Comparison of ENCODE assay signal across 11 cellular contexts in the genomic region with DNA sequence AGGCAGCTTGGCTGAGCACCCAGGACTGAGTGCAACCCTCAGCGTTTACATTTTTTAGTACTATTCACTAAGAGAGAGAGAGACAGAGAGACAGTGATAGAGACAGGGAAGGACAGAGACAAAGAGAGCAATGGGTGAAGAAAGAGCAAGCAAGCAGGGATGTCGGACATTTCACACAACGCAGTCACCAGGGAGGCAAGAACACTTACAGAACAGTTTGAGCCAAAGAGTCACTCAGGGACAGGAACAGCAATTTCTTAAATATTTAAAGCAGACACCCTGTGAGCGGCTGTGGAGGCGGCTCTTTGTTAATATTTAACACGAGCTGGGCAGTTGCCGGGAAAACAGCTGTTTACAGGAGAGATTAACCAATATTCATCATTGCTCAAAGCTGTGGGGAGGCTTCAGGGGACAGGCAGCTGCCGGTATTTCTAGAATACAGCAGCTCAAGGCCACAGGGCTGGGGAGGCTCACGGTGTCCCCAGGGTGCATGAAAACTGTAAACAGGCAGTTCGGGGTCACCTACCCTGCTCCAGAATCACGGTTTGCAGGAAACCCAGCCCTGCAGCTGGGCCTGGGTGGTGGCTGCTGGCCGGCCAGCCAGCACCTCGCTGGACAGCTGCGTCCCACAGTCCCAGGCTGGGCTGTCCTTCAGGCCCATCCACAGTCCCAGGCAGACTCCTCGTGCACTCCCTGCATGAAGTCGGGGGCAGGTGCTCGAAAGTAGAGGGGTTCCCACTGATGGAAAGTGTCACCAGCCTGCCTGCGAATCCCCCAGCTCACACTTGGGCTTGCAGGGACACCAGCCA. TPM values are rescaled to one million over a fixed set of nuclear protein-coding genes. Genes with fewer than 3 reads are reported as not detected.
DNase-seq lines count a peak whose midpoint lies in the region; ATAC-seq and TF ChIP-seq lines count a peak whose summit lies in the region.
"Had no signal": no experiment of that assay in that cellular context is flagged by ENCODE, and none has a peak within 500 bp of the region (broad histone marks: within the 10 kb centered on the region; RNA-seq: fewer than 3 reads in every experiment).

No MANE protein-coding gene starts in this region.

- no peaks in the 10 kb centered on the region for H3K36me3 ChIP-seq in A673 (ENCODE audit: insufficient read depth, low read length, poor library complexity, severe bottlenecking)
- H3K36me3 ChIP-seq in CD8-positive, alpha-beta T cell (ENCODE audit: insufficient read depth, low read length) = no peaks in the 10 kb centered on the region
- H3K36me3 ChIP-seq: prostate gland had no signal

- H3K4me3 ChIP-seq in AG10803 (ENCODE audit: low read length) = no peak overlapping the region
- H3K4me3 ChIP-seq in A673 (ENCODE audit: low read depth, low read length, poor library complexity, severe bottlenecking) = no peak overlapping the region
- H3K4me3 ChIP-seq in CD8-positive, alpha-beta T cell (ENCODE audit: low read depth, low read length) = no peak overlapping the region
- H3K4me3 ChIP-seq: PC-9, prostate gland had no signal

- H3K36me3 Mint-ChIP-seq in nephron (ENCODE audit: low read depth) = no peaks in the 10 kb centered on the region
- no peaks in the 10 kb centered on the region for H3K36me3 Mint-ChIP-seq in CD8-positive, alpha-beta T cell

- CTCF ChIA-PET in A673 (lab: Charles Lee) = no interaction called here
- CTCF ChIA-PET in CD8-positive, alpha-beta T cell (lab: Charles Lee) = no interaction called here

- peaks cover 2% of the 10 kb centered on the region for H3K9me3 Mint-ChIP-seq in nephron
- H3K9me3 Mint-ChIP-seq in CD8-positive, alpha-beta T cell = no peaks in the 10 kb centered on the region
- H3K9me3 Mint-ChIP-seq: activated CD4-positive, alpha-beta T cell treated with anti-CD3 and anti-CD28 coated beads, Interleukin-2, amount 10 ng/mL, durations not matched to agents 7 days and 5 days had no signal

- intact Hi-C loops in A673 (cut with micrococcal nuclease; ENCODE audit: unreplicated experiment) = no loop called here
- intact Hi-C loops in CD8-positive, alpha-beta T cell (cut with DNase I, micrococcal nuclease) = no loop called here

- H3K27me3 ChIP-seq in A673 (replicated peaks; ENCODE audit: insufficient read depth, low read depth, low read length, poor library complexity) = no peaks in the 10 kb centered on the region
- H3K27me3 ChIP-seq in CD8-positive, alpha-beta T cell (ENCODE audit: insufficient read depth, low read length) = no peaks in the 10 kb centered on the region

- TF ChIP-seq CTCF in AG10803 (conservative IDR thresholded peaks at IDR 0.05; ENCODE audit: low read length) = no peak
- TF ChIP-seq CTCF in nephron (IDR thresholded peaks at IDR 0.05; ENCODE audit: unreplicated experiment in 3 of 3) = no peak
- no peak for TF ChIP-seq CTCF in A673 (conservative IDR thresholded peaks at IDR 0.05; ENCODE audit: low read depth, low read length)
- TF ChIP-seq CTCF in CD8-positive, alpha-beta T cell (IDR thresholded peaks at IDR 0.05) = no peak

- H3K4me3 Mint-ChIP-seq in nephron = no peak overlapping the region
- no peak overlapping the region for H3K4me3 Mint-ChIP-seq in CD8-positive, alpha-beta T cell
- H3K4me3 Mint-ChIP-seq: activated CD4-positive, alpha-beta T cell treated with anti-CD3 and anti-CD28 coated beads, Interleukin-2, amount 10 ng/mL, durations not matched to agents 7 days and 5 days had no signal

- peak overlapping the region; percentile 33 to 66 (median 53) for H3K27ac Mint-ChIP-seq in nephron
- H3K27ac Mint-ChIP-seq in CD8-positive, alpha-beta T cell = no peak overlapping the region
- H3K27ac Mint-ChIP-seq: activated CD4-positive, alpha-beta T cell treated with anti-CD3 and anti-CD28 coated beads, Interleukin-2, amount 10 ng/mL, durations not matched to agents 7 days and 5 days had no signal

- ATAC-seq in HG03095 (IDR thresholded peaks at IDR 0.05; ENCODE audit: unreplicated experiment) = peak; percentile 82
- no peak for ATAC-seq in CD8-positive, alpha-beta T cell

- peaks cover 4% of the 10 kb centered on the region for H3K27me3 Mint-ChIP-seq in nephron (ENCODE audit: low read depth)
- H3K27me3 Mint-ChIP-seq in CD8-positive, alpha-beta T cell (ENCODE audit: low read depth) = peaks cover 18% of the 10 kb centered on the region

- no TSS peak for BruUV-seq in A673 (replicated peaks; lab: Mats Ljungman, UMichigan)

- no peaks in the 10 kb centered on the region for H3K9me3 ChIP-seq in A673 (ENCODE audit: low read depth, low read length, poor library complexity, severe bottlenecking)
- H3K9me3 ChIP-seq in CD8-positive, alpha-beta T cell (ENCODE audit: low read length) = no peaks in the 10 kb centered on the region
- H3K9me3 ChIP-seq: prostate gland had no signal

- H3K4me1 ChIP-seq in A673 (ENCODE audit: insufficient read depth, low read length, poor library complexity, severe bottlenecking) = peaks cover 6% of the 10 kb centered on the region
- H3K4me1 ChIP-seq in CD8-positive, alpha-beta T cell (ENCODE audit: insufficient read depth, low read length) = no peaks in the 10 kb centered on the region

- H3K27ac ChIP-seq in A673 (ENCODE audit: low read depth, low read length, poor library complexity, severe bottlenecking) = no peak overlapping the region
- H3K27ac ChIP-seq in CD8-positive, alpha-beta T cell (ENCODE audit: low read depth, low read length) = no peak overlapping the region
- H3K27ac ChIP-seq: PC-9, prostate gland had no signal

- H3K4me1 Mint-ChIP-seq in nephron = peaks cover 14% of the 10 kb centered on the region
- H3K4me1 Mint-ChIP-seq in CD8-positive, alpha-beta T cell (ENCODE audit: low read depth) = no peaks in the 10 kb centered on the region
- H3K4me1 Mint-ChIP-seq: activated CD4-positive, alpha-beta T cell treated with anti-CD3 and anti-CD28 coated beads, Interleukin-2, amount 10 ng/mL, durations not matched to agents 7 days and 5 days had no signal

- DNase-seq in AG10803 (ENCODE audit: low read depth) (peak; percentile 1), fibroblast of gingiva (ENCODE audit: low read depth) (peak; percentile 27), A673 (ENCODE audit: low spot score) (no peak), AG08395 (ENCODE audit: low spot score) (no peak), NCI-H1694 treated with DMSO at 0.1 percent for 48 hours (lab: John Stamatoyannopoulos, UW) (no peak)
- DNase-seq in CD8-positive, alpha-beta T cell = no peak
- DNase-seq: activated CD4-positive, alpha-beta T cell treated with anti-CD3 and anti-CD28 coated beads, Interleukin-2, amount 10 ng/mL, durations not matched to agents 7 days and 5 days; PC-9 had no signal

- POLR2A ChIA-PET in A673 (lab: Charles Lee; ENCODE audit: low non-redundant PET) = no interaction called here
- POLR2A ChIA-PET in CD8-positive, alpha-beta T cell (lab: Charles Lee) = no interaction called here

RNA-seq across cellular contexts. Expression of a gene that starts 38.8 kb away (rescaled TPM):
- total RNA-seq in A673 (2021) = 2.6 and 4.3 TPM in 2 replicates
- 1 to 10 TPM in 1 of 2 experiments, under 1 TPM in 1; 0.84 to 2.6 TPM for total RNA-seq in CD8-positive, alpha-beta T cell

Comparison
In these comparisons a context has a peak if more than half of its experiments do, and no peak if none do; other contexts are left out.
1. DNase-seq: peak in AG10803 (single experiment) and fibroblast of gingiva (single experiment); none in A673 (single experiment), AG08395 (single experiment), CD8-positive, alpha-beta T cell (0 of 7) and NCI-H1694 treated with DMSO at 0.1 percent for 48 hours (single experiment).